8 cellular contexts compared by ENCODE assay signal in genomic region chr15:56918907-56919707, GRCh38. TPM values are rescaled to one million over a fixed set of nuclear protein-coding genes. Genes with fewer than 3 reads are reported as not detected.
DNase-seq lines count a peak whose midpoint lies in the region; ATAC-seq and TF ChIP-seq lines count a peak whose summit lies in the region.

No MANE protein-coding gene starts in this region.

- ATAC-seq in HG02623 (IDR thresholded peaks at IDR 0.05; ENCODE audit: unreplicated experiment): peak; percentile 22
- ATAC-seq in effector memory CD8-positive, alpha-beta T cell (replicated peaks): peak; percentile 58

- H3K36me3 Mint-ChIP-seq in effector memory CD8-positive, alpha-beta T cell (ENCODE audit: insufficient read depth): peaks cover 23% of the 10 kb centered on the region
- H3K36me3 Mint-ChIP-seq in mesothelial cell of epicardium: peaks cover 21% of the 10 kb centered on the region

- peaks cover 27 to 48% of the 10 kb centered on the region in 2 donors for H3K4me1 Mint-ChIP-seq in effector memory CD8-positive, alpha-beta T cell (ENCODE audit: low read depth in 2 of 2)
- H3K4me1 Mint-ChIP-seq in mesothelial cell of epicardium: peaks cover 32% of the 10 kb centered on the region

- H3K27ac Mint-ChIP-seq in effector memory CD8-positive, alpha-beta T cell: peak overlapping the region; percentile 90 to 93
- peak overlapping the region; percentile 92 for H3K27ac Mint-ChIP-seq in mesothelial cell of epicardium

- H3K4me3 Mint-ChIP-seq in effector memory CD8-positive, alpha-beta T cell: peak overlapping the region; percentile 87 to 88
- peak overlapping the region; percentile 83 for H3K4me3 Mint-ChIP-seq in mesothelial cell of epicardium

- TF ChIP-seq CTCF in mesothelial cell of epicardium (IDR thresholded peaks at IDR 0.05; ENCODE audit: unreplicated experiment): no peak

- no peaks in the 10 kb centered on the region for H3K27me3 Mint-ChIP-seq in effector memory CD8-positive, alpha-beta T cell
- H3K27me3 Mint-ChIP-seq in mesothelial cell of epicardium (ENCODE audit: low read depth): no peaks in the 10 kb centered on the region

- peak; percentile 24 for DNase-seq in NCI-H1436 (lab: John Stamatoyannopoulos, UW)
- DNase-seq in NCI-H1436 treated with DMSO at 0.1 percent for 48 hours (lab: John Stamatoyannopoulos, UW): no peak
- peak; percentile 33 for DNase-seq in NCI-H2171 (lab: John Stamatoyannopoulos, UW)
- DNase-seq in activated CD8-positive, alpha-beta memory T cell treated with anti-CD3 and anti-CD28 coated beads for 48 hours (ENCODE audit: low read depth in 2 of 3, low spot score in 2 of 3): peak; percentile 18 to 32 (median 32)
- peak; percentile 66 for DNase-seq in effector memory CD8-positive, alpha-beta T cell
- DNase-seq in mesothelial cell of epicardium (ENCODE audit: low spot score in 2 of 2, unreplicated experiment in 2 of 2): peak; percentile 30 to 65
- peak; percentile 43 to 44 for DNase-seq in stimulated activated CD8-positive, alpha-beta memory T cell treated with anti-CD3 and anti-CD28 coated beads, Interleukin-2, amount 100 ng/mL, for 48 hours (ENCODE audit: low read depth in 2 of 2)

- no peaks in the 10 kb centered on the region for H3K9me3 Mint-ChIP-seq in effector memory CD8-positive, alpha-beta T cell
- H3K9me3 Mint-ChIP-seq in mesothelial cell of epicardium: peaks cover 11% of the 10 kb centered on the region

RNA-seq across cellular contexts. Expression of gene TCF12, which starts 0.7 kb away (rescaled TPM):
- 188 to 194 TPM (median 192 TPM) in 3 replicates for total RNA-seq in mesothelial cell of epicardium
